Comparison of ENCODE assay signal across 10 cellular contexts in genomic region chr14:92288994-92289393, GRCh38. TPM values are rescaled to one million over a fixed set of nuclear protein-coding genes. Genes with fewer than 3 reads are reported as not detected.
"Had no signal": no experiment of that assay in that cellular context is flagged by ENCODE, and none has a peak within 500 bp of the region (broad histone marks: within the 10 kb centered on the region; RNA-seq: fewer than 3 reads in every experiment).

No MANE protein-coding gene starts in this region.

- H3K4me2 ChIP-seq: GM23338, KMS-11 had no signal

- H3K4me1 Mint-ChIP-seq: GM23338, H9 had no signal

- ATAC-seq: GM23338, HepG2 had no signal

- H3K4me3 Mint-ChIP-seq: GM23338, H9, HFFc6, IgD-negative memory B cell had no signal

- H2AFZ ChIP-seq: GM23338 had no signal

- H3K9me3 Mint-ChIP-seq: GM23338, H9, HFFc6 had no signal

- H3K27ac Mint-ChIP-seq: GM23338, H9, HFFc6 had no signal

- H3K9ac ChIP-seq: KMS-11 had no signal

- H3K27ac ChIP-seq: HL-60, KMS-11 had no signal

- H3K4me3 ChIP-seq: GM23338 had no signal

- DNase-seq: H9, HCEC 1CT, HFFc6, KBM-7 had no signal

RNA-seq across cellular contexts. Expression of gene SLC24A4, which starts 34.0 kb away (rescaled TPM):
- total RNA-seq: HepG2, HFFc6, HT1080 had no signal
- polyA plus RNA-seq: HepG2, IgD-negative memory B cell had no signal
